1 cellular context compared by ENCODE assay signal in genomic region chr10:14518141-14518540, GRCh38.
TF ChIP-seq lines count a peak whose summit lies in the region.

No MANE protein-coding gene starts in this region.

TF ChIP-seq in K562, 482 proteins besides CTCF, POLR2A, EP300 and RAD21 (continued from another document):
- TF ChIP-seq, protein P1, sequence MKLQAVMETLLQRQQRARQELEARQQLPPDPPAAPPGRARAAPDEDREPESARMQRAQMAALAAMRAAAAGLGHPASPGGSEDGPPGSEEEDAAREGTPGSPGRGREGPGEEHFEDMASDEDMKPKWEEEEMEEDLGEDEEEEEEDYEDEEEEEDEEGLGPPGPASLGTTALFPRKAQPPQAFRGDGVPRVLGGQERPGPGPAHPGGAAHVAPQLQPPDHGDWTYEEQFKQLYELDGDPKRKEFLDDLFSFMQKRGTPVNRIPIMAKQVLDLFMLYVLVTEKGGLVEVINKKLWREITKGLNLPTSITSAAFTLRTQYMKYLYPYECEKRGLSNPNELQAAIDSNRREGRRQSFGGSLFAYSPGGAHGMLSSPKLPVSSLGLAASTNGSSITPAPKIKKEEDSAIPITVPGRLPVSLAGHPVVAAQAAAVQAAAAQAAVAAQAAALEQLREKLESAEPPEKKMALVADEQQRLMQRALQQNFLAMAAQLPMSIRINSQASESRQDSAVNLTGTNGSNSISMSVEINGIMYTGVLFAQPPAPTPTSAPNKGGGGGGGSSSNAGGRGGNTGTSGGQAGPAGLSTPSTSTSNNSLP (IDR thresholded peaks at IDR 0.05; ENCODE audit: borderline replicate concordance, low read depth, low read length), result no peak
- TF ChIP-seq MED1 (CRISPR knock-in tag; IDR thresholded peaks at IDR 0.05; ENCODE audit: borderline replicate concordance) (no peak), ILK (tag; IDR thresholded peaks at IDR 0.05; ENCODE audit: borderline replicate concordance, low read depth) (no peak)
- TF ChIP-seq, protein P2, sequence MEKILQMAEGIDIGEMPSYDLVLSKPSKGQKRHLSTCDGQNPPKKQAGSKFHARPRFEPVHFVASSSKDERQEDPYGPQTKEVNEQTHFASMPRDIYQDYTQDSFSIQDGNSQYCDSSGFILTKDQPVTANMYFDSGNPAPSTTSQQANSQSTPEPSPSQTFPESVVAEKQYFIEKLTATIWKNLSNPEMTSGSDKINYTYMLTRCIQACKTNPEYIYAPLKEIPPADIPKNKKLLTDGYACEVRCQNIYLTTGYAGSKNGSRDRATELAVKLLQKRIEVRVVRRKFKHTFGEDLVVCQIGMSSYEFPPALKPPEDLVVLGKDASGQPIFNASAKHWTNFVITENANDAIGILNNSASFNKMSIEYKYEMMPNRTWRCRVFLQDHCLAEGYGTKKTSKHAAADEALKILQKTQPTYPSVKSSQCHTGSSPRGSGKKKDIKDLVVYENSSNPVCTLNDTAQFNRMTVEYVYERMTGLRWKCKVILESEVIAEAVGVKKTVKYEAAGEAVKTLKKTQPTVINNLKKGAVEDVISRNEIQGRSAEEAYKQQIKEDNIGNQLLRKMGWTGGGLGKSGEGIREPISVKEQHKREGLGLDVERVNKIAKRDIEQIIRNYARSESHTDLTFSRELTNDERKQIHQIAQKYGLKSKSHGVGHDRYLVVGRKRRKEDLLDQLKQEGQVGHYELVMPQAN (IDR thresholded peaks at IDR 0.05; ENCODE audit: borderline replicate concordance), result no peak
